Comparison of ENCODE assay signal across 8 cellular contexts in genomic region chr2:234494361-234495075, GRCh38.
DNase-seq lines count a peak whose midpoint lies in the region; ATAC-seq lines count a peak whose summit lies in the region.

No MANE protein-coding gene starts in this region.

- H3K4me3 ChIP-seq in mucosa of rectum (ENCODE audit: low read length in 2 of 2) = peak overlapping the region; percentile 27 to 85

- no peaks in the 10 kb centered on the region for H3K9me3 ChIP-seq in mucosa of rectum (ENCODE audit: control insufficient read depth in 2 of 2, low read length in 2 of 2)

- no peak for ATAC-seq in GM18870 (IDR thresholded peaks at IDR 0.05; ENCODE audit: unreplicated experiment)

- DNase-seq in NCI-H1694 treated with DMSO at 0.1 percent for 48 hours (lab: John Stamatoyannopoulos, UW) (peak; percentile 34), NCI-H1694 (lab: John Stamatoyannopoulos, UW) (no peak), NCI-H2227 treated with DMSO at 0.1 percent for 48 hours (lab: John Stamatoyannopoulos, UW) (peak; percentile 53), cerebellar cortex (ENCODE audit: low spot score) (peak; percentile 73), middle frontal gyrus (ENCODE audit: extremely low spot score, low spot score) (no peak), epidermal melanocyte (ENCODE audit: insufficient read length, low spot score) (no peak)

- H3K27me3 ChIP-seq in mucosa of rectum (ENCODE audit: control insufficient read depth in 2 of 2, insufficient read depth in 2 of 2, low read length in 2 of 2) = peaks cover 10 to 18% of the 10 kb centered on the region in 2 donors

- peak overlapping the region; percentile 45 to 59 for H3K27ac ChIP-seq in mucosa of rectum (ENCODE audit: low read depth in 2 of 2, low read length in 2 of 2)

- H3K36me3 ChIP-seq in mucosa of rectum (ENCODE audit: control insufficient read depth in 2 of 2, insufficient read depth in 2 of 2, low read length in 2 of 2) = no peaks in the 10 kb centered on the region

- H3K4me1 ChIP-seq in mucosa of rectum (ENCODE audit: control insufficient read depth in 2 of 2, insufficient read depth in 2 of 2, low read length in 2 of 2) = peaks cover 6 to 8% of the 10 kb centered on the region in 2 donors

- H3K9ac ChIP-seq in mucosa of rectum (ENCODE audit: low read depth in 1 of 2, low read length in 2 of 2) = peak overlapping the region; percentile 71 to 87

Comparison
In these comparisons a context has a peak if more than half of its experiments do, and no peak if none do; other contexts are left out.
1. DNase-seq: peak in NCI-H1694 treated with DMSO at 0.1 percent for 48 hours (single experiment), NCI-H2227 treated with DMSO at 0.1 percent for 48 hours (single experiment) and cerebellar cortex (single experiment); none in NCI-H1694 (single experiment), middle frontal gyrus (single experiment) and epidermal melanocyte (single experiment).